In genomic region chr1:167880570-167880969, GRCh38 we compare ENCODE assay signal across 26 cellular contexts. TPM values are rescaled to one million over a fixed set of nuclear protein-coding genes. Genes with fewer than 3 reads are reported as not detected.
DNase-seq lines count a peak whose midpoint lies in the region; ATAC-seq and TF ChIP-seq lines count a peak whose summit lies in the region.
"Had no signal": no experiment of that assay in that cellular context is flagged by ENCODE, and none has a peak within 500 bp of the region (broad histone marks: within the 10 kb centered on the region; RNA-seq: fewer than 3 reads in every experiment).

No MANE protein-coding gene starts in this region.

- TF ChIP-seq CTCF in fibroblast of the aortic adventitia (IDR thresholded peaks at IDR 0.05; ENCODE audit: insufficient read depth, low read length) (no peak), parathyroid adenoma (IDR thresholded peaks at IDR 0.05) (no peak)

- no peak overlapping the region for H3K4me3 ChIP-seq in fibroblast of the aortic adventitia (ENCODE audit: low read depth, low read length)
- H3K4me3 ChIP-seq in parathyroid adenoma (ENCODE audit: low read depth, low read length), result no peak overlapping the region
- H3K4me3 ChIP-seq: esophagus squamous epithelium, Peyer's patch, SJCRH30, thoracic aorta had no signal

- H2AFZ ChIP-seq in parathyroid adenoma, result peak overlapping the region; percentile 47

- peaks cover 4% of the 10 kb centered on the region for H3K27me3 Mint-ChIP-seq in activated T-helper 2 cell treated with anti-CD3 and anti-CD28 coated beads, Interferon-gamma antibody, Interleukin-2, Interleukin-4, amounts not matched to agents 10 μg/mL and 5 μg/mL and 100 μg/mL, durations not matched to agents 14 hours and 24 hours and 36 hours (ENCODE audit: low read depth)

- no peak overlapping the region for H3K9ac ChIP-seq in parathyroid adenoma

- H3K4me1 ChIP-seq in parathyroid adenoma, result no peaks in the 10 kb centered on the region
- H3K4me1 ChIP-seq: esophagus squamous epithelium, Peyer's patch had no signal

- intact Hi-C loops in activated T-helper 2 cell treated with anti-CD3 and anti-CD28 coated beads, Interferon-gamma antibody, Interleukin-2, Interleukin-4, amounts not matched to agents 10 μg/mL and 5 μg/mL and 100 μg/mL, durations not matched to agents 14 hours and 24 hours and 36 hours (cut with micrococcal nuclease), result no loop called here

- H3K27ac ChIP-seq in parathyroid adenoma, result no peak overlapping the region
- H3K27ac ChIP-seq: esophagus squamous epithelium, Peyer's patch, SJCRH30, thoracic aorta had no signal

- no peaks in the 10 kb centered on the region for H3K36me3 Mint-ChIP-seq in activated T-helper 2 cell treated with anti-CD3 and anti-CD28 coated beads, Interferon-gamma antibody, Interleukin-2, Interleukin-4, amounts not matched to agents 10 μg/mL and 5 μg/mL and 100 μg/mL, durations not matched to agents 14 hours and 24 hours and 36 hours (ENCODE audit: low read depth)
- H3K36me3 Mint-ChIP-seq in activated naive CD4-positive, alpha-beta T cell treated with anti-CD3 and anti-CD28 coated beads, Interleukin-2, amount 50 U/mL, for 72 hours, result no peaks in the 10 kb centered on the region
- H3K36me3 Mint-ChIP-seq: CD4-positive, CD25-positive, alpha-beta regulatory T cell had no signal

- no peaks in the 10 kb centered on the region for H3K9me3 Mint-ChIP-seq in activated T-helper 2 cell treated with anti-CD3 and anti-CD28 coated beads, Interferon-gamma antibody, Interleukin-2, Interleukin-4, amounts not matched to agents 10 μg/mL and 5 μg/mL and 100 μg/mL, durations not matched to agents 14 hours and 24 hours and 36 hours
- H3K9me3 Mint-ChIP-seq in activated naive CD4-positive, alpha-beta T cell treated with anti-CD3 and anti-CD28 coated beads, Interleukin-2, amount 50 U/mL, for 72 hours, result no peaks in the 10 kb centered on the region

- no peaks in the 10 kb centered on the region for H3K27me3 ChIP-seq in parathyroid adenoma (ENCODE audit: control insufficient read depth, insufficient read depth, low read length)
- H3K27me3 ChIP-seq: esophagus squamous epithelium, Peyer's patch, SJCRH30 had no signal

- no peaks in the 10 kb centered on the region for H3K9me3 ChIP-seq in parathyroid adenoma (ENCODE audit: control insufficient read depth, low read length)
- H3K9me3 ChIP-seq: esophagus squamous epithelium, Peyer's patch, SJCRH30, thoracic aorta had no signal

- no peak overlapping the region for H3K4me3 Mint-ChIP-seq in activated T-helper 2 cell treated with anti-CD3 and anti-CD28 coated beads, Interferon-gamma antibody, Interleukin-2, Interleukin-4, amounts not matched to agents 10 μg/mL and 5 μg/mL and 100 μg/mL, durations not matched to agents 14 hours and 24 hours and 36 hours (ENCODE audit: low read depth)
- H3K4me3 Mint-ChIP-seq: CD4-positive, CD25-positive, alpha-beta regulatory T cell; endodermal cell had no signal

- DNase-seq in LHCN-M2 (ENCODE audit: low read depth) (peak; percentile 24), fibroblast of the aortic adventitia (ENCODE audit: low read depth) (peak; percentile 64), AG08396 (ENCODE audit: low spot score) (no peak)
- no peak for DNase-seq in activated T-helper 2 cell treated with anti-CD3 and anti-CD28 coated beads, Interferon-gamma antibody, Interleukin-2, Interleukin-4, amounts not matched to agents 10 μg/mL and 5 μg/mL and 100 μg/mL, durations not matched to agents 14 hours and 24 hours and 36 hours (ENCODE audit: low spot score)
- no peak for DNase-seq in activated naive CD4-positive, alpha-beta T cell treated with anti-CD3 and anti-CD28 coated beads, Interleukin-2, amount 50 U/mL, for 72 hours (ENCODE audit: low spot score in 2 of 2)
- DNase-seq: activated CD4-positive, alpha-beta T cell treated with anti-CD3 and anti-CD28 coated beads for 1 hour; activated gamma-delta T cell treated with Interleukin-2 at 50 U/mL for 16 hours; amniotic stem cell; caudate nucleus; CD4-positive, CD25-positive, alpha-beta regulatory T cell; endodermal cell; esophagus squamous epithelium; MV-4-11; NCI-H2171; NCI-H524; nucleus accumbens; Peyer's patch; retina; SJCRH30; stimulated activated CD4-positive, alpha-beta T cell treated with anti-CD3 and anti-CD28 coated beads, Interleukin-12 subunit alpha, Interleukin-12 subunit beta, amount 100 ng/mL, for 4 hours; stimulated activated CD4-positive, alpha-beta T cell treated with anti-CD3 and anti-CD28 coated beads, Interleukin-4, amount 100 ng/mL, for 4 hours; stimulated activated naive CD4-positive, alpha-beta T cell treated with Interleukin-2 at 50 U/mL for 16 hours; T-helper 1 cell had no signal

- no peak overlapping the region for H3K4me2 ChIP-seq in parathyroid adenoma (ENCODE audit: low read length)

- H3K27ac Mint-ChIP-seq in activated T-helper 2 cell treated with anti-CD3 and anti-CD28 coated beads, Interferon-gamma antibody, Interleukin-2, Interleukin-4, amounts not matched to agents 10 μg/mL and 5 μg/mL and 100 μg/mL, durations not matched to agents 14 hours and 24 hours and 36 hours, result no peak overlapping the region
- H3K27ac Mint-ChIP-seq in activated naive CD4-positive, alpha-beta T cell treated with anti-CD3 and anti-CD28 coated beads, Interleukin-2, amount 50 U/mL, for 72 hours, result no peak overlapping the region
- H3K27ac Mint-ChIP-seq: CD4-positive, CD25-positive, alpha-beta regulatory T cell; endodermal cell had no signal

- no peaks in the 10 kb centered on the region for H3K36me3 ChIP-seq in parathyroid adenoma (ENCODE audit: control insufficient read depth, insufficient read depth, low read length)
- H3K36me3 ChIP-seq: esophagus squamous epithelium, Peyer's patch, SJCRH30, thoracic aorta had no signal

- ATAC-seq in SK-N-SH treated with all-trans-retinoic acid at 6 μM for 48 hours, result peak; percentile 65
- no peak for ATAC-seq in activated naive CD4-positive, alpha-beta T cell treated with anti-CD3 and anti-CD28 coated beads, Interleukin-2, amount 50 U/mL, for 72 hours

- no peaks in the 10 kb centered on the region for H3K4me1 Mint-ChIP-seq in activated T-helper 2 cell treated with anti-CD3 and anti-CD28 coated beads, Interferon-gamma antibody, Interleukin-2, Interleukin-4, amounts not matched to agents 10 μg/mL and 5 μg/mL and 100 μg/mL, durations not matched to agents 14 hours and 24 hours and 36 hours (ENCODE audit: low read depth)
- H3K4me1 Mint-ChIP-seq: CD4-positive, CD25-positive, alpha-beta regulatory T cell had no signal

- H3K79me2 ChIP-seq in parathyroid adenoma, result no peaks in the 10 kb centered on the region

TF ChIP-seq in SK-N-SH treated with all-trans-retinoic acid at 6 μM for 48 hours, 23 proteins besides CTCF, POLR2A, EP300 and RAD21:
- TF ChIP-seq ZFP30 (CRISPR knock-in tag; IDR thresholded peaks at IDR 0.05), result no peak
- no peak for TF ChIP-seq TOX (CRISPR knock-in tag; IDR thresholded peaks at IDR 0.05; ENCODE audit: borderline replicate concordance)
- TF ChIP-seq BACH2 (CRISPR knock-in tag; IDR thresholded peaks at IDR 0.05; ENCODE audit: borderline replicate concordance), result no peak
- TF ChIP-seq RARB (CRISPR knock-in tag; IDR thresholded peaks at IDR 0.05), result no peak

RNA-seq across cellular contexts. Expression of gene ADCY10, which starts 33.4 kb away (rescaled TPM):
- total RNA-seq in LHCN-M2 (2014; rRNA removed) (0.29 TPM in 1 of 2 replicates, not detected in the other), fibroblast of the aortic adventitia (ENCODE audit: low replicate concordance) (0.09 and 0.25 TPM in 2 replicates)
- polyA plus RNA-seq in LHCN-M2 (2012), result 0.05 TPM
- 0.07 and 0.09 TPM in 2 replicates for total RNA-seq in activated T-helper 2 cell treated with anti-CD3 and anti-CD28 coated beads, Interferon-gamma antibody, Interleukin-2, Interleukin-4, amounts not matched to agents 10 μg/mL and 5 μg/mL and 100 μg/mL, durations not matched to agents 14 hours and 24 hours and 36 hours
- total RNA-seq in activated naive CD4-positive, alpha-beta T cell treated with anti-CD3 and anti-CD28 coated beads, Interleukin-2, amount 50 U/mL, for 72 hours, result under 1 TPM; 0.18 to 0.53 TPM
- total RNA-seq: esophagus squamous epithelium had no signal
- polyA plus RNA-seq: CD4-positive, CD25-positive, alpha-beta regulatory T cell had no signal

RNA-seq across cellular contexts. Expression of gene DCAF6, which starts 55.9 kb away (rescaled TPM):
- total RNA-seq in LHCN-M2 (2014; rRNA removed) (36.9 and 46.5 TPM in 2 replicates), fibroblast of the aortic adventitia (ENCODE audit: low replicate concordance) (68.9 and 83.4 TPM in 2 replicates)
- polyA plus RNA-seq in LHCN-M2 (2012), result 54.9 TPM
- 29.6 and 33.1 TPM in 2 replicates for total RNA-seq in activated T-helper 2 cell treated with anti-CD3 and anti-CD28 coated beads, Interferon-gamma antibody, Interleukin-2, Interleukin-4, amounts not matched to agents 10 μg/mL and 5 μg/mL and 100 μg/mL, durations not matched to agents 14 hours and 24 hours and 36 hours
- total RNA-seq in activated naive CD4-positive, alpha-beta T cell treated with anti-CD3 and anti-CD28 coated beads, Interleukin-2, amount 50 U/mL, for 72 hours, result 10 to 100 TPM; 28.1 to 33.0 TPM

RNA-seq across cellular contexts. Expression of gene MPC2, which starts 56.3 kb away (rescaled TPM):
- total RNA-seq in LHCN-M2 (2014; rRNA removed) (39.1 and 39.2 TPM in 2 replicates), fibroblast of the aortic adventitia (ENCODE audit: low replicate concordance) (14.9 and 49.3 TPM in 2 replicates)
- 93.5 TPM for polyA plus RNA-seq in LHCN-M2 (2012)
- 45.6 and 48.7 TPM in 2 replicates for total RNA-seq in activated T-helper 2 cell treated with anti-CD3 and anti-CD28 coated beads, Interferon-gamma antibody, Interleukin-2, Interleukin-4, amounts not matched to agents 10 μg/mL and 5 μg/mL and 100 μg/mL, durations not matched to agents 14 hours and 24 hours and 36 hours
- 10 to 100 TPM; 60.3 to 68.6 TPM for total RNA-seq in activated naive CD4-positive, alpha-beta T cell treated with anti-CD3 and anti-CD28 coated beads, Interleukin-2, amount 50 U/mL, for 72 hours

Comparison
In these comparisons a context has a peak if more than half of its experiments do, and no peak if none do; other contexts are left out.
1. DNase-seq: peak in LHCN-M2 (single experiment) and fibroblast of the aortic adventitia (single experiment); none in activated T-helper 2 cell treated with anti-CD3 and anti-CD28 coated beads, Interferon-gamma antibody, Interleukin-2, Interleukin-4, amounts not matched to agents 10 μg/mL and 5 μg/mL and 100 μg/mL, durations not matched to agents 14 hours and 24 hours and 36 hours (single experiment), AG08396 (single experiment) and activated naive CD4-positive, alpha-beta T cell treated with anti-CD3 and anti-CD28 coated beads, Interleukin-2, amount 50 U/mL, for 72 hours (0 of 2).